9 cellular contexts compared by ENCODE assay signal in genomic region chr1:63327417-63328139, GRCh38. TPM values are rescaled to one million over a fixed set of nuclear protein-coding genes. Genes with fewer than 3 reads are reported as not detected.
A peak's percentile ranks its signal among the peaks of the same experiment; 100 is the strongest.
DNase-seq lines count a peak whose midpoint lies in the region; ATAC-seq, FAIRE-seq and TF ChIP-seq lines count a peak whose summit lies in the region.
"Had no signal": no experiment of that assay in that cellular context is flagged by ENCODE, and none has a peak within 500 bp of the region (broad histone marks: within the 10 kb centered on the region; RNA-seq: fewer than 3 reads in every experiment).

No MANE protein-coding gene starts in this region.

- intact Hi-C loops in mammary epithelial cell (cut with micrococcal nuclease) = loop anchor here (5.0 kb wide), 1 partner anchor 925 kb away; no protein-coding TSS in a partner anchor
- intact Hi-C loops in left colon (cut with DNase I, micrococcal nuclease) = no loop called here
- intact Hi-C loops in transverse colon (cut with DNase I; ENCODE audit: low total_unique reads) = no loop called here

- dilution Hi-C loops in mammary epithelial cell (cut with HindIII; ENCODE audit: low sequenced_read_pairs) = no loop called here

- H2AFZ ChIP-seq in mammary epithelial cell (ENCODE audit: low read depth, low read length) = no peak overlapping the region

- no peak for TF ChIP-seq EP300 in transverse colon (IDR thresholded peaks at IDR 0.05; ENCODE audit: low read depth)

- H3K36me3 ChIP-seq in BE2C (no peaks in the 10 kb centered on the region), mammary epithelial cell (ENCODE audit: insufficient read depth, low read length) (no peaks in the 10 kb centered on the region), transverse colon (no peaks in the 10 kb centered on the region)

- H3K4me2 ChIP-seq in mammary epithelial cell (ENCODE audit: insufficient read depth, low read depth, low read length) = no peak overlapping the region

- H3K9me3 ChIP-seq in BE2C = no peaks in the 10 kb centered on the region
- no peaks in the 10 kb centered on the region for H3K9me3 ChIP-seq in mammary epithelial cell (replicated peaks; ENCODE audit: insufficient read depth, low read length)
- no peaks in the 10 kb centered on the region for H3K9me3 ChIP-seq in transverse colon

- in situ Hi-C loops in mammary epithelial cell (cut with MboI; ENCODE audit: low sequenced_read_pairs in 2 of 2) = no loop called here
- in situ Hi-C loops in transverse colon (cut with MboI; ENCODE audit: low pct_ligation_motif_present in 1 of 4, low pct_unique_long_range_greater_than_20kb in 1 of 4, low sequenced_read_pairs in 3 of 4) = no loop called here

- TF ChIP-seq POLR2A in transverse colon (IDR thresholded peaks at IDR 0.05) = no peak

- no peak overlapping the region for H3K27ac ChIP-seq in mammary epithelial cell (ENCODE audit: insufficient read depth, low read depth, low read length)
- H3K27ac ChIP-seq in transverse colon = no peak overlapping the region

- no TSS peak for BruUV-seq in mammary epithelial cell (replicated peaks; lab: Mats Ljungman, UMichigan)

- H3K4me3 ChIP-seq in BE2C (ENCODE audit: low read depth, low read length) = no peak overlapping the region
- H3K4me3 ChIP-seq in GM12865 (ENCODE audit: low read depth, low read length) = no peak overlapping the region
- no peak overlapping the region for H3K4me3 ChIP-seq in mammary epithelial cell (replicated peaks in 1 of 3; ENCODE audit: insufficient read depth in 1 of 3, low read depth in 2 of 3, low read length in 3 of 3)
- H3K4me3 ChIP-seq in transverse colon = no peak overlapping the region

- WGBS in mammary epithelial cell (ENCODE audit: low coverage, missing lambda C conversion rate) = 30% methylated on average over 25 of the region's 26 CpGs
- 7 to 24% methylated on average over 5 to 26 of the region's 26 CpGs for WGBS in transverse colon (ENCODE audit: low coverage in 1 of 2), 2 donors

- H3K4me1 ChIP-seq in BE2C (no peaks in the 10 kb centered on the region), mammary epithelial cell (ENCODE audit: insufficient read depth, low read length) (peaks cover 10% of the 10 kb centered on the region), transverse colon (peaks cover 0 to 35% (median 30%) of the 10 kb centered on the region in 4 donors)

- ATAC-seq in left colon = peak; percentile 82

- peaks cover 96% of the 10 kb centered on the region for H3K27me3 ChIP-seq in BE2C
- peaks cover 73% of the 10 kb centered on the region for H3K27me3 ChIP-seq in mammary epithelial cell (ENCODE audit: insufficient read depth, low read length)
- H3K27me3 ChIP-seq in transverse colon = peaks cover 100% of the 10 kb centered on the region

- H3K79me2 ChIP-seq in mammary epithelial cell (ENCODE audit: insufficient read depth, low read length) = no peaks in the 10 kb centered on the region

- H3K9ac ChIP-seq in mammary epithelial cell (ENCODE audit: insufficient read depth, low read length) = no peak overlapping the region

- peak; percentile 63 for TF ChIP-seq CTCF in BE2C (IDR thresholded peaks at IDR 0.05; ENCODE audit: low read depth, low read length)
- peak; percentile 83 for TF ChIP-seq CTCF in GM12865 (IDR thresholded peaks at IDR 0.05; ENCODE audit: insufficient read depth, low read depth, low read length, missing control alignments)
- peak; percentile 60 to 73 for TF ChIP-seq CTCF in mammary epithelial cell (conservative IDR thresholded peaks at IDR 0.05 in 1 of 2, IDR thresholded peaks at IDR 0.05 in 1 of 2; ENCODE audit: extremely low read depth in 1 of 2, insufficient read depth in 1 of 2, low read depth in 1 of 2, low read length in 2 of 2)
- TF ChIP-seq CTCF in transverse colon (IDR thresholded peaks at IDR 0.05) = peak; percentile 55 to 77 (median 69)

- FAIRE-seq in HTR-8/SVneo (lab: Jason Lieb, UNC) = peak; percentile 9

- CTCF ChIA-PET in mammary epithelial cell (lab: Charles Lee; ENCODE audit: low non-redundant PET) = no interaction called here

- H4K20me1 ChIP-seq in mammary epithelial cell (ENCODE audit: insufficient read depth, low read length) = no peaks in the 10 kb centered on the region

- DNase-seq in BE2C = peak; percentile 57
- peak; percentile 61 for DNase-seq in GM12865 (ENCODE audit: low read depth)
- peak; percentile 75 for DNase-seq in HTR-8/SVneo (ENCODE audit: insufficient read length, low spot score)
- DNase-seq in RPMI7951 (ENCODE audit: low read depth) = peak; percentile 46
- peak; percentile 32 for DNase-seq in mammary epithelial cell
- DNase-seq in left colon = peak in 1 of 2 donors; percentile 74
- DNase-seq in transverse colon = peak; percentile 64
- no peak for DNase-seq in NCI-H1436 treated with DMSO at 0.1 percent for 48 hours (lab: John Stamatoyannopoulos, UW)

RNA-seq across cellular contexts. Expression of gene FOXD3, which starts 5.2 kb away (rescaled TPM):
- polyA plus RNA-seq in BE2C (2012; ENCODE audit: insufficient read depth, insufficient read length, low read depth) = not detected
- 0.96 and 1.2 TPM in 2 replicates for total RNA-seq in RPMI7951 (2014; rRNA removed; shearing (Covaris generic))
- total RNA-seq in mammary epithelial cell = not detected
- polyA plus RNA-seq in mammary epithelial cell = not detected
- not detected for polyA minus RNA-seq in mammary epithelial cell
- total RNA-seq in left colon = under 1 TPM; 0.27 to 0.75 TPM
- under 1 TPM in 2 of 4 donors, not detected in 2; 0.32 to 0.68 TPM for total RNA-seq in transverse colon
- total RNA-seq: T-helper 1 cell treated with Interleukin-12 subunit alpha and Interleukin-12 subunit beta and Interleukin-4 antibody, amounts not matched to agents 30 ng/mL and 1 ng/mL, for 36 hours had no signal

RNA-seq across cellular contexts. Expression of gene ALG6, which starts 39.8 kb away (rescaled TPM):
- 1.9 TPM for polyA plus RNA-seq in BE2C (2012; ENCODE audit: insufficient read depth, insufficient read length, low read depth)
- 15.3 and 26.3 TPM in 2 replicates for total RNA-seq in RPMI7951 (2014; rRNA removed; shearing (Covaris generic))
- 10 to 100 TPM in 1 of 2 donors, 1 to 10 TPM in 1; 8.2 to 11.3 TPM for total RNA-seq in mammary epithelial cell
- polyA plus RNA-seq in mammary epithelial cell = 6.2 TPM
- 3.3 TPM for polyA minus RNA-seq in mammary epithelial cell
- 10 to 100 TPM in 1 of 2 donors, 1 to 10 TPM in 1; 9.7 to 12.8 TPM for total RNA-seq in left colon
- total RNA-seq in transverse colon = 10 to 100 TPM in 2 of 4 donors, 1 to 10 TPM in 1, under 1 TPM in 1; 0.60 to 20.0 (median 9.3) TPM
